16 cellular contexts compared by ENCODE assay signal in the genomic region with DNA sequence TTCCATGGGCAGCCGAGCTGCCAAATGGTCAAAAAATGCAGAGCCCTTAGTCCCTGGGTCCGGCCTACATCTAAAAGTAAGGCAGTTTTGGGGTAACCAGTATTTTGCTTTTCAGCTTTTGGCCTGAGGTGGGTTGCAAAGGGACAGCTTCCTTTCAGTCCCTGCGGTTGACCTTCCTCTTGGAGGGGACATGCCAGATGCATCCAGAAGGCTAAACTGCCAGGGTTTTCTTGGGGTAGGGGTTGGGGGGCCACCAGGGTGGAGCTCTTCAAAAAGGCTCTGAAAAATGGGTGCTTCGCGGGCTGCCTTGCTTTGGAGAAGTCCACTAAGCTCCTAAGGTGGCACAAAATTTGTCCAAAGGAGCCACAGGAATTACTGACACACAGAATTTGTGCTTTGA.
DNase-seq lines count a peak whose midpoint lies in the region; ATAC-seq and TF ChIP-seq lines count a peak whose summit lies in the region.
"Had no signal": no experiment of that assay in that cellular context is flagged by ENCODE, and none has a peak within 500 bp of the region (broad histone marks: within the 10 kb centered on the region; RNA-seq: fewer than 3 reads in every experiment).

No MANE protein-coding gene starts in this region.

- H3K4me1 ChIP-seq in Panc1 (ENCODE audit: control insufficient read depth, insufficient read depth, low read length): peaks cover 28% of the 10 kb centered on the region
- H3K4me1 ChIP-seq: BLaER1 had no signal

- no peaks in the 10 kb centered on the region for H3K27me3 Mint-ChIP-seq in activated CD8-positive, alpha-beta memory T cell treated with anti-CD3 and anti-CD28 coated beads, Interleukin-2, amount 10 ng/mL, durations not matched to agents 7 days and 5 days
- H3K27me3 Mint-ChIP-seq in dendritic cell treated with granulocyte-macrophage colony-stimulating factor and Interleukin-4, amounts not matched to agents 40 ng/mL and 50 ng/mL, for 4 days: no peaks in the 10 kb centered on the region
- no peaks in the 10 kb centered on the region for H3K27me3 Mint-ChIP-seq in nephron progenitor cell (ENCODE audit: low read depth, poor library complexity)
- H3K27me3 Mint-ChIP-seq: CD4-positive, alpha-beta memory T cell had no signal

- no peaks in the 10 kb centered on the region for H3K9me3 ChIP-seq in Panc1 (ENCODE audit: control insufficient read depth, insufficient read depth, low read depth, low read length)
- H3K9me3 ChIP-seq: BLaER1 had no signal

- H3K4me3 ChIP-seq in Panc1 (ENCODE audit: low read depth in 2 of 2, low read length in 2 of 2): no peak overlapping the region
- H3K4me3 ChIP-seq: BLaER1 had no signal

- H3K27ac Mint-ChIP-seq in activated CD8-positive, alpha-beta memory T cell treated with anti-CD3 and anti-CD28 coated beads, Interleukin-2, amount 10 ng/mL, durations not matched to agents 7 days and 5 days: no peak overlapping the region
- peak overlapping the region; percentile 34 for H3K27ac Mint-ChIP-seq in dendritic cell treated with granulocyte-macrophage colony-stimulating factor and Interleukin-4, amounts not matched to agents 40 ng/mL and 50 ng/mL, for 4 days
- H3K27ac Mint-ChIP-seq in nephron progenitor cell: peak overlapping the region; percentile 90
- H3K27ac Mint-ChIP-seq: CD4-positive, alpha-beta memory T cell had no signal

- no peaks in the 10 kb centered on the region for H3K9me3 Mint-ChIP-seq in activated CD8-positive, alpha-beta memory T cell treated with anti-CD3 and anti-CD28 coated beads, Interleukin-2, amount 10 ng/mL, durations not matched to agents 7 days and 5 days (ENCODE audit: low read depth)
- peaks cover 10% of the 10 kb centered on the region for H3K9me3 Mint-ChIP-seq in dendritic cell treated with granulocyte-macrophage colony-stimulating factor and Interleukin-4, amounts not matched to agents 40 ng/mL and 50 ng/mL, for 4 days
- H3K9me3 Mint-ChIP-seq in nephron progenitor cell: no peaks in the 10 kb centered on the region

- H3K27ac ChIP-seq in Panc1 (ENCODE audit: low read length): peak overlapping the region; percentile 29; the same call in 1 of the 2 replicates
- H3K27ac ChIP-seq: BLaER1, HL-60 had no signal

- no peak for TF ChIP-seq CTCF in Panc1 (IDR thresholded peaks at IDR 0.05)
- TF ChIP-seq CTCF in nephron progenitor cell (IDR thresholded peaks at IDR 0.05): no peak

- H3K36me3 Mint-ChIP-seq in activated CD8-positive, alpha-beta memory T cell treated with anti-CD3 and anti-CD28 coated beads, Interleukin-2, amount 10 ng/mL, durations not matched to agents 7 days and 5 days: peaks cover 11% of the 10 kb centered on the region
- H3K36me3 Mint-ChIP-seq in dendritic cell treated with granulocyte-macrophage colony-stimulating factor and Interleukin-4, amounts not matched to agents 40 ng/mL and 50 ng/mL, for 4 days (ENCODE audit: low read depth): peaks cover 18% of the 10 kb centered on the region
- peaks cover 31% of the 10 kb centered on the region for H3K36me3 Mint-ChIP-seq in nephron progenitor cell (ENCODE audit: low read depth)

- POLR2A ChIA-PET in Panc1 (lab: Charles Lee): no interaction called here

- no peaks in the 10 kb centered on the region for H3K27me3 ChIP-seq in Panc1 (ENCODE audit: control insufficient read depth, insufficient read depth, low read length)
- H3K27me3 ChIP-seq: BLaER1 had no signal

- peak; percentile 44 for DNase-seq in activated CD8-positive, alpha-beta memory T cell treated with anti-CD3 and anti-CD28 coated beads, Interleukin-2, amount 50 U/mL, for 48 hours
- DNase-seq in activated CD8-positive, alpha-beta memory T cell treated with anti-CD3 and anti-CD28 coated beads, Interleukin-2, amount 10 ng/mL, durations not matched to agents 7 days and 5 days: no peak
- DNase-seq in Panc1 (ENCODE audit: low read depth, low spot score) (no peak), nephron progenitor cell (no peak), pons (ENCODE audit: low spot score) (no peak), NCI-H748 (lab: John Stamatoyannopoulos, UW; ENCODE audit: unreplicated experiment) (no peak), RPMI8226 (no peak)
- DNase-seq: 8988T; CD4-positive, alpha-beta memory T cell; DMS79 treated with DMSO at 0.1 percent for 48 hours; GF-D8; HCEC 1CT had no signal

- H3K36me3 ChIP-seq in Panc1 (ENCODE audit: control insufficient read depth, insufficient read depth, low read length): no peaks in the 10 kb centered on the region

- no peak for ATAC-seq in activated CD8-positive, alpha-beta memory T cell treated with anti-CD3 and anti-CD28 coated beads, Interleukin-2, amount 10 ng/mL, durations not matched to agents 7 days and 5 days
- no peak for ATAC-seq in Panc1

- no TSS peak for BruUV-seq in Panc1 (replicated peaks; lab: Mats Ljungman, UMichigan)

- intact Hi-C loops in Panc1 (cut with micrococcal nuclease; ENCODE audit: unreplicated experiment): loop anchor here (5.0 kb wide), 1 partner anchor 121 kb away; the partner anchor contains the start of gene UBE2K
- intact Hi-C loops in dendritic cell treated with granulocyte-macrophage colony-stimulating factor and Interleukin-4, amounts not matched to agents 40 ng/mL and 50 ng/mL, for 4 days (cut with micrococcal nuclease): no loop called here

- no peaks in the 10 kb centered on the region for H3K4me1 Mint-ChIP-seq in activated CD8-positive, alpha-beta memory T cell treated with anti-CD3 and anti-CD28 coated beads, Interleukin-2, amount 10 ng/mL, durations not matched to agents 7 days and 5 days
- no peaks in the 10 kb centered on the region for H3K4me1 Mint-ChIP-seq in dendritic cell treated with granulocyte-macrophage colony-stimulating factor and Interleukin-4, amounts not matched to agents 40 ng/mL and 50 ng/mL, for 4 days (ENCODE audit: low read depth)
- H3K4me1 Mint-ChIP-seq in nephron progenitor cell: peaks cover 34% of the 10 kb centered on the region

- in situ Hi-C loops in Panc1 (cut with HindIII; ENCODE audit: low pct_unique_long_range_greater_than_20kb, low sequenced_read_pairs): no loop called here

- CTCF ChIA-PET in activated CD8-positive, alpha-beta memory T cell treated with anti-CD3 and anti-CD28 coated beads, Interleukin-2, amount 10 ng/mL, durations not matched to agents 7 days and 5 days (lab: Charles Lee): no interaction called here
- CTCF ChIA-PET in Panc1 (lab: Charles Lee): no interaction called here

- H3K4me3 Mint-ChIP-seq in activated CD8-positive, alpha-beta memory T cell treated with anti-CD3 and anti-CD28 coated beads, Interleukin-2, amount 10 ng/mL, durations not matched to agents 7 days and 5 days: no peak overlapping the region
- H3K4me3 Mint-ChIP-seq in dendritic cell treated with granulocyte-macrophage colony-stimulating factor and Interleukin-4, amounts not matched to agents 40 ng/mL and 50 ng/mL, for 4 days: no peak overlapping the region
- no peak overlapping the region for H3K4me3 Mint-ChIP-seq in nephron progenitor cell
- H3K4me3 Mint-ChIP-seq: CD14-positive monocyte; CD4-positive, alpha-beta memory T cell had no signal
